Comparison of ENCODE assay signal across 1 cellular context in the genomic region with DNA sequence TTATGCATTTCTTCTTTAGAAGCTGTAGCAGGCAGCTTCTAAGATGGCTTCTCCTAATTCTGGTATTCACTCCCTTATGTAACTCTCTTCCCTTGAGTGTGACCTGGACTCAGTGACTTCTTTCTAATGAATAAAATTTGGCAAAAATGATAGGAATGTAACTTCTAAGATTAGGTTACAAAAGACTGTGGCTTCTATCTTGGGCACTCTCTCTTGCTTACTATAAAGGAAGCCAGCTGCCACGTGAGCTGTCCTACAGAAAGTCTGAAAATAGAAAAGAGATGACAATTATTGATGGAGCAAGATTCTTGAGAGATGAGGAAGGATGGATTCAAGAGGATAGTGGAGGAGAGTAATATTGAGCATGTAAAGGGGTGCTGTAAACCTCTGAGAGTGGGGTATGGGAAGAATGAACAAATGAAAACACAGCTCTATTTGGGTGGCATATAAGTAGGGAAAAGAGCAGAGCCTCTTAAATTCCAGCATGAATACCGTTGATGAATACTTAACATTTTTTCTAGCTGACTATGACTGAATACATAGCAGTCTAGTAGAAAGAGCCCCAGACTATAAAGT.
TF ChIP-seq lines count a peak whose summit lies in the region.

No MANE protein-coding gene starts in this region.

TF ChIP-seq in GM23338, 12 proteins besides CTCF, POLR2A, EP300 and RAD21 (continued from another document):
- TF ChIP-seq REST (IDR thresholded peaks at IDR 0.05; ENCODE audit: unreplicated experiment) (no peak), JUNB (IDR thresholded peaks at IDR 0.05; ENCODE audit: unreplicated experiment) (no peak), POLR2AphosphoS5 (IDR thresholded peaks at IDR 0.05; ENCODE audit: low read depth) (no peak), ZNF114 (CRISPR knock-in tag; IDR thresholded peaks at IDR 0.05) (no peak), EZH2phosphoT487 (IDR thresholded peaks at IDR 0.05; ENCODE audit: unreplicated experiment) (no peak), ZNF331 (CRISPR knock-in tag; IDR thresholded peaks at IDR 0.05; ENCODE audit: low read depth) (no peak), CREB1 (CRISPR knock-in tag; IDR thresholded peaks at IDR 0.05; ENCODE audit: low read depth) (no peak), NANOG (IDR thresholded peaks at IDR 0.05; ENCODE audit: borderline replicate concordance) (no peak), STAT1 (IDR thresholded peaks at IDR 0.05; ENCODE audit: unreplicated experiment) (no peak)
- TF ChIP-seq, protein P1, sequence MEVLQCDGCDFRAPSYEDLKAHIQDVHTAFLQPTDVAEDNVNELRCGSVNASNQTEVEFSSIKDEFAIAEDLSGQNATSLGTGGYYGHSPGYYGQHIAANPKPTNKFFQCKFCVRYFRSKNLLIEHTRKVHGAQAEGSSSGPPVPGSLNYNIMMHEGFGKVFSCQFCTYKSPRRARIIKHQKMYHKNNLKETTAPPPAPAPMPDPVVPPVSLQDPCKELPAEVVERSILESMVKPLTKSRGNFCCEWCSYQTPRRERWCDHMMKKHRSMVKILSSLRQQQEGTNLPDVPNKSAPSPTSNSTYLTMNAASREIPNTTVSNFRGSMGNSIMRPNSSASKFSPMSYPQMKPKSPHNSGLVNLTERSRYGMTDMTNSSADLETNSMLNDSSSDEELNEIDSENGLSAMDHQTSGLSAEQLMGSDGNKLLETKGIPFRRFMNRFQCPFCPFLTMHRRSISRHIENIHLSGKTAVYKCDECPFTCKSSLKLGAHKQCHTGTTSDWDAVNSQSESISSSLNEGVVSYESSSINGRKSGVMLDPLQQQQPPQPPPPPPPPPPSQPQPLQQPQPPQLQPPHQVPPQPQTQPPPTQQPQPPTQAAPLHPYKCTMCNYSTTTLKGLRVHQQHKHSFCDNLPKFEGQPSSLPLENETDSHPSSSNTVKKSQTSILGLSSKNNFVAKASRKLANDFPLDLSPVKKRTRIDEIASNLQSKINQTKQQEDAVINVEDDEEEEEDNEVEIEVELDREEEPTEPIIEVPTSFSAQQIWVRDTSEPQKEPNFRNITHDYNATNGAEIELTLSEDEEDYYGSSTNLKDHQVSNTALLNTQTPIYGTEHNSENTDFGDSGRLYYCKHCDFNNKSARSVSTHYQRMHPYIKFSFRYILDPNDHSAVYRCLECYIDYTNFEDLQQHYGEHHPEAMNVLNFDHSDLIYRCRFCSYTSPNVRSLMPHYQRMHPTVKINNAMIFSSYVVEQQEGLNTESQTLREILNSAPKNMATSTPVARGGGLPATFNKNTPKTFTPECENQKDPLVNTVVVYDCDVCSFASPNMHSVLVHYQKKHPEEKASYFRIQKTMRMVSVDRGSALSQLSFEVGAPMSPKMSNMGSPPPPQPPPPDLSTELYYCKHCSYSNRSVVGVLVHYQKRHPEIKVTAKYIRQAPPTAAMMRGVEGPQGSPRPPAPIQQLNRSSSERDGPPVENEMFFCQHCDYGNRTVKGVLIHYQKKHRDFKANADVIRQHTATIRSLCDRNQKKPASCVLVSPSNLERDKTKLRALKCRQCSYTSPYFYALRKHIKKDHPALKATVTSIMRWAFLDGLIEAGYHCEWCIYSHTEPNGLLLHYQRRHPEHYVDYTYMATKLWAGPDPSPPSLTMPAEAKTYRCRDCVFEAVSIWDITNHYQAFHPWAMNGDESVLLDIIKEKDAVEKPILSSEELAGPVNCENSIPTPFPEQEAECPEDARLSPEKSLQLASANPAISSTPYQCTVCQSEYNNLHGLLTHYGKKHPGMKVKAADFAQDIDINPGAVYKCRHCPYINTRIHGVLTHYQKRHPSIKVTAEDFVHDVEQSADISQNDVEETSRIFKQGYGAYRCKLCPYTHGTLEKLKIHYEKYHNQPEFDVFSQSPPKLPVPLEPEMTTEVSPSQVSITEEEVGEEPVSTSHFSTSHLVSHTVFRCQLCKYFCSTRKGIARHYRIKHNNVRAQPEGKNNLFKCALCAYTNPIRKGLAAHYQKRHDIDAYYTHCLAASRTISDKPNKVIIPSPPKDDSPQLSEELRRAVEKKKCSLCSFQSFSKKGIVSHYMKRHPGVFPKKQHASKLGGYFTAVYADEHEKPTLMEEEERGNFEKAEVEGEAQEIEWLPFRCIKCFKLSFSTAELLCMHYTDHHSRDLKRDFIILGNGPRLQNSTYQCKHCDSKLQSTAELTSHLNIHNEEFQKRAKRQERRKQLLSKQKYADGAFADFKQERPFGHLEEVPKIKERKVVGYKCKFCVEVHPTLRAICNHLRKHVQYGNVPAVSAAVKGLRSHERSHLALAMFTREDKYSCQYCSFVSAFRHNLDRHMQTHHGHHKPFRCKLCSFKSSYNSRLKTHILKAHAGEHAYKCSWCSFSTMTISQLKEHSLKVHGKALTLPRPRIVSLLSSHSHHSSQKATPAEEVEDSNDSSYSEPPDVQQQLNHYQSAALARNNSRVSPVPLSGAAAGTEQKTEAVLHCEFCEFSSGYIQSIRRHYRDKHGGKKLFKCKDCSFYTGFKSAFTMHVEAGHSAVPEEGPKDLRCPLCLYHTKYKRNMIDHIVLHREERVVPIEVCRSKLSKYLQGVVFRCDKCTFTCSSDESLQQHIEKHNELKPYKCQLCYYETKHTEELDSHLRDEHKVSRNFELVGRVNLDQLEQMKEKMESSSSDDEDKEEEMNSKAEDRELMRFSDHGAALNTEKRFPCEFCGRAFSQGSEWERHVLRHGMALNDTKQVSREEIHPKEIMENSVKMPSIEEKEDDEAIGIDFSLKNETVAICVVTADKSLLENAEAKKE (CRISPR knock-in tag; IDR thresholded peaks at IDR 0.05) = no peak
TF ChIP-seq in GM23338: peak in this region for 0.
